In genomic region chr14:101687756-101688546, GRCh38 we compare ENCODE assay signal across 1 cellular context.
TF ChIP-seq lines count a peak whose summit lies in the region.

No MANE protein-coding gene starts in this region.

TF ChIP-seq in K562, 482 proteins besides CTCF, POLR2A, EP300 and RAD21 (continued from another document and continues in another):
- TF ChIP-seq ZBTB40 (IDR thresholded peaks at IDR 0.05) (no peak), ZBTB40 (CRISPR knock-in tag; IDR thresholded peaks at IDR 0.05) (no peak), ZNF311 (CRISPR knock-in tag; IDR thresholded peaks at IDR 0.05) (peak; percentile 89), ZBTB11 (CRISPR knock-in tag; IDR thresholded peaks at IDR 0.05) (peak in 1 of 3 experiments; percentile 35; a peak in 1 of 6 replicates), RNF219 (CRISPR knock-in tag; IDR thresholded peaks at IDR 0.05) (no peak), NKRF (IDR thresholded peaks at IDR 0.05; ENCODE audit: borderline replicate concordance) (no peak), PBX2 (CRISPR knock-in tag; IDR thresholded peaks at IDR 0.05; ENCODE audit: low read depth) (no peak), PBX2 (tag; conservative IDR thresholded peaks at IDR 0.05; ENCODE audit: low read depth) (no peak), KDM2B (CRISPR knock-in tag; IDR thresholded peaks at IDR 0.05) (no peak), ZNF133 (CRISPR knock-in tag; IDR thresholded peaks at IDR 0.05) (no peak), HMGN3 (IDR thresholded peaks at IDR 0.05; ENCODE audit: borderline replicate concordance, extremely low read depth, insufficient read length, low read depth, low read length) (no peak), TCFL5 (CRISPR knock-in tag; conservative IDR thresholded peaks at IDR 0.05) (peak; percentile 90), HDAC2 (IDR thresholded peaks at IDR 0.05) (0 out of 2 replicates have a peak, but pooled peaks have one; percentile 40), ZNF75A (CRISPR knock-in tag; IDR thresholded peaks at IDR 0.05) (no peak), SRSF9 (IDR thresholded peaks at IDR 0.05; ENCODE audit: borderline replicate concordance, low read depth, low read length) (no peak), HOMEZ (CRISPR knock-in tag; IDR thresholded peaks at IDR 0.05) (peak; percentile 71; the same call in 1 of the 2 replicates), ZNF280A (IDR thresholded peaks at IDR 0.05; ENCODE audit: low read depth, partially characterized antibody) (no peak), CREM (IDR thresholded peaks at IDR 0.05; ENCODE audit: low read depth) (no peak), ZBTB17 (CRISPR knock-in tag; IDR thresholded peaks at IDR 0.05) (peak; percentile 83), TCF15 (CRISPR knock-in tag; IDR thresholded peaks at IDR 0.05) (peak; percentile 96), E2F4 (CRISPR knock-in tag; IDR thresholded peaks at IDR 0.05; ENCODE audit: low read depth) (no peak), CHCHD3 (CRISPR knock-in tag; IDR thresholded peaks at IDR 0.05) (no peak), CHD4 (IDR thresholded peaks at IDR 0.05; ENCODE audit: insufficient read depth, insufficient replicate concordance, low read depth, low read length, poor library complexity, severe bottlenecking) (no peak), SMAD3 (CRISPR knock-in tag; conservative IDR thresholded peaks at IDR 0.05) (peak; percentile 85), BDP1 (IDR thresholded peaks at IDR 0.05; ENCODE audit: insufficient read depth, insufficient read length) (no peak), SIN3B (IDR thresholded peaks at IDR 0.05; ENCODE audit: low read depth) (no peak), NUFIP1 (IDR thresholded peaks at IDR 0.05; ENCODE audit: partially characterized antibody) (no peak)
